1 cellular context compared by ENCODE assay signal in genomic region chr21:40685121-40685630, GRCh38.
TF ChIP-seq lines count a peak whose summit lies in the region.

No MANE protein-coding gene starts in this region.

TF ChIP-seq in WTC11, 78 proteins besides CTCF, POLR2A, EP300 and RAD21 (continued from another document):
- no peak for TF ChIP-seq ATF6 (CRISPR knock-in tag; IDR thresholded peaks at IDR 0.05)
- no peak for TF ChIP-seq SMAD4 (CRISPR knock-in tag; IDR thresholded peaks at IDR 0.05)
- no peak for TF ChIP-seq GTF2I (CRISPR knock-in tag; conservative IDR thresholded peaks at IDR 0.05)
- no peak for TF ChIP-seq USF2 (CRISPR knock-in tag; IDR thresholded peaks at IDR 0.05)
- no peak for TF ChIP-seq IRF2 (CRISPR knock-in tag; IDR thresholded peaks at IDR 0.05; ENCODE audit: borderline replicate concordance, low read depth)
